ENCODE assay signal across 8 cellular contexts in genomic region chr5:163565492-163565891, GRCh38.
DNase-seq lines count a peak whose midpoint lies in the region; ATAC-seq and TF ChIP-seq lines count a peak whose summit lies in the region.

No MANE protein-coding gene starts in this region.

- TF ChIP-seq CTCF in HEK293 (tag by site-specific recombination; IDR thresholded peaks at IDR 0.05) (no peak), astrocyte of the spinal cord (IDR thresholded peaks at IDR 0.05; ENCODE audit: low read depth, low read length) (no peak), liver (IDR thresholded peaks at IDR 0.05; ENCODE audit: low read depth, low read length, missing input control) (no peak), lower leg skin (IDR thresholded peaks at IDR 0.05) (no peak)

- H3K4me3 ChIP-seq in BLaER1 (no peak overlapping the region), HEK293 (ENCODE audit: low read depth, low read length) (peak overlapping the region; percentile 24; the same call in 1 of the 2 replicates), astrocyte of the spinal cord (ENCODE audit: low read depth, low read length) (peak overlapping the region; percentile 37), liver (ENCODE audit: low read depth in 1 of 3, low read length in 3 of 3) (peak overlapping the region in 2 of 3 donors; percentile 35 to 36), lower leg skin (ENCODE audit: low read depth, poor library complexity, severe bottlenecking) (no peak overlapping the region)

- H3K4me2 ChIP-seq in BLaER1 = peak overlapping the region; percentile 54

- 4% methylated on average over 11 of the region's 11 CpGs for WGBS in liver
- 3 to 5% methylated on average over 11 of the region's 11 CpGs for WGBS in lower leg skin, 2 donors

- H3K27ac ChIP-seq in BLaER1 (no peak overlapping the region), HEK293 (ENCODE audit: extremely low read depth, low read depth, low read length) (no peak overlapping the region), liver (ENCODE audit: low read depth in 1 of 2, low read length in 2 of 2) (no peak overlapping the region)

- H3K27me3 ChIP-seq in BLaER1 (peaks cover 38% of the 10 kb centered on the region), liver (ENCODE audit: control insufficient read depth in 4 of 4, insufficient read depth in 4 of 4, low read length in 3 of 4) (peaks cover 0 to 23% (median 4%) of the 10 kb centered on the region in 4 donors)

- CTCF ChIA-PET in HEK293 (lab: Yijun Ruan, JAX) = interaction anchor here (0.7 to 2.5 kb wide), 6 partner anchors 11 to 940 kb away, joined by 3 to 27 read pairs (median 4); no protein-coding TSS in a partner anchor

- no peaks in the 10 kb centered on the region for H3K36me3 ChIP-seq in BLaER1
- H3K36me3 ChIP-seq in HEK293 (ENCODE audit: control insufficient read depth in 2 of 2, insufficient read depth in 1 of 2, low read length in 2 of 2) = no peaks in the 10 kb centered on the region
- no peaks in the 10 kb centered on the region for H3K36me3 ChIP-seq in liver (ENCODE audit: control insufficient read depth in 4 of 4, insufficient read depth in 3 of 4, low read depth in 1 of 4, low read length in 3 of 4)

- H3K9me3 ChIP-seq in BLaER1 (no peaks in the 10 kb centered on the region), HEK293 (ENCODE audit: control insufficient read depth, insufficient read depth, low read depth, low read length) (no peaks in the 10 kb centered on the region), liver (ENCODE audit: control insufficient read depth in 4 of 4, low read length in 3 of 4) (no peaks in the 10 kb centered on the region)

- DNase-seq in astrocyte of the spinal cord (ENCODE audit: low read depth, low spot score) (no peak), lower leg skin (ENCODE audit: low spot score in 2 of 2) (no peak), mesenteric fat pad (ENCODE audit: low spot score) (no peak)
- DNase-seq in activated CD4-positive, alpha-beta T cell treated with anti-CD3 and anti-CD28 coated beads for 48 hours = no peak

- H3K4me1 ChIP-seq in BLaER1 = peaks cover 6% of the 10 kb centered on the region; the same call in 1 of the 2 replicates
- no peaks in the 10 kb centered on the region for H3K4me1 ChIP-seq in HEK293 (ENCODE audit: control insufficient read depth, insufficient read depth, low read length)
- H3K4me1 ChIP-seq in liver (ENCODE audit: control insufficient read depth in 4 of 4, insufficient read depth in 4 of 4, low read length in 3 of 4) = peaks cover 2 to 12% (median 11%) of the 10 kb centered on the region in 4 donors

- POLR2A ChIA-PET in HEK293 (lab: Yijun Ruan, JAX) = no interaction called here

- TF ChIP-seq POLR2A in lower leg skin (IDR thresholded peaks at IDR 0.05) = no peak

- intact Hi-C loops in lower leg skin (cut with DNase I; ENCODE audit: low total_unique reads) = loop anchor here (10.0 kb wide), 1 partner anchor 939 kb away; no protein-coding TSS in a partner anchor

- H3K9ac ChIP-seq in BLaER1 = no peak overlapping the region
- no peak overlapping the region for H3K9ac ChIP-seq in liver (ENCODE audit: low read depth in 1 of 2, low read length in 2 of 2)

- no peaks in the 10 kb centered on the region for H4K20me1 ChIP-seq in BLaER1

- no peak for TF ChIP-seq RAD21 in liver (IDR thresholded peaks at IDR 0.05)

- in situ Hi-C loops in astrocyte of the spinal cord (cut with HindIII; ENCODE audit: low sequenced_read_pairs) = no loop called here

- no peak for ATAC-seq in HG03378 (IDR thresholded peaks at IDR 0.05; ENCODE audit: unreplicated experiment)

TF ChIP-seq in HEK293, 187 proteins besides CTCF, POLR2A, EP300 and RAD21 (continues in another document):
- TF ChIP-seq ZBTB17 (tag by site-specific recombination; IDR thresholded peaks at IDR 0.05) (no peak), ZBTB11 (tag by site-specific recombination; conservative IDR thresholded peaks at IDR 0.05; ENCODE audit: low read depth) (no peak), ZNF629 (tag by site-specific recombination; IDR thresholded peaks at IDR 0.05) (no peak), ZSCAN16 (tag by site-specific recombination; IDR thresholded peaks at IDR 0.05) (no peak)

TF ChIP-seq in liver, 16 proteins besides CTCF, POLR2A, EP300 and RAD21:
- TF ChIP-seq YY1 (IDR thresholded peaks at IDR 0.05) (no peak), REST (IDR thresholded peaks at IDR 0.05) (peak; percentile 76)

Comparison
In these comparisons a context has a peak if more than half of its experiments do, and no peak if none do; other contexts are left out.
1. H3K4me3 ChIP-seq: peak in HEK293 (single experiment), astrocyte of the spinal cord (single experiment) and liver (2 of 3); none in BLaER1 (single experiment) and lower leg skin (single experiment).